In genomic region chr7:47581821-47582747, GRCh38 we compare ENCODE assay signal across 8 cellular contexts. TPM values are rescaled to one million over a fixed set of nuclear protein-coding genes. Genes with fewer than 3 reads are reported as not detected.
A peak's percentile ranks its signal among the peaks of the same experiment; 100 is the strongest.
DNase-seq lines count a peak whose midpoint lies in the region; ATAC-seq and TF ChIP-seq lines count a peak whose summit lies in the region.

Gene TNS3 (minus strand): TSS chr7:47582111. CDS start chr7:47439636, 142,475 bp downstream.

- H3K4me2 ChIP-seq in GM23338 (peak within 1 kb of the TSS; percentile 89), PC-3 (ENCODE audit: low read length) (peak within 1 kb of the TSS; percentile 94)

- peaks cover 29% of the 10 kb centered on the region for H3K27me3 Mint-ChIP-seq in GM23338 (ENCODE audit: insufficient read depth, low read depth, poor library complexity)

- peak within 1 kb of the TSS; percentile 99 for H3K9ac ChIP-seq in PC-3 (ENCODE audit: low read length)

- H3K4me3 Mint-ChIP-seq in GM23338 = peak within 1 kb of the TSS; percentile 88

- H3K4me1 ChIP-seq in GM23338 (ENCODE audit: insufficient read depth) (peaks cover 39% of the 10 kb centered on the region), PC-3 (ENCODE audit: insufficient read depth, low read length) (peaks cover 52% of the 10 kb centered on the region), esophagus squamous epithelium (peaks cover 28 to 81% (median 31%) of the 10 kb centered on the region in 3 donors), muscle layer of duodenum (ENCODE audit: control insufficient read depth in 1 of 2, insufficient read depth in 2 of 2, low read length in 2 of 2) (peaks cover 32 to 35% of the 10 kb centered on the region in 2 donors)
- H3K4me1 ChIP-seq in effector memory CD4-positive, alpha-beta T cell (ENCODE audit: control insufficient read depth, insufficient read depth, low read length, poor library complexity, severe bottlenecking) = no peaks in the 10 kb centered on the region

- H3K27ac ChIP-seq in GM23338 (ENCODE audit: low read depth) (no peak within 1 kb of the TSS), PC-3 (ENCODE audit: low read length) (peak within 1 kb of the TSS; percentile 95), esophagus squamous epithelium (peak within 1 kb of the TSS; percentile 72 to 83 (median 76)), muscle layer of duodenum (ENCODE audit: low read length) (peak within 1 kb of the TSS; percentile 74)
- H3K27ac ChIP-seq in effector memory CD4-positive, alpha-beta T cell (ENCODE audit: insufficient read depth, low read length, poor library complexity, severe bottlenecking) = no peak within 1 kb of the TSS

- H3K36me3 ChIP-seq in GM23338 (ENCODE audit: insufficient read depth) (no peaks in the 10 kb centered on the region), PC-3 (ENCODE audit: low read depth, low read length) (0 out of 2 replicates have a peak, but pooled peaks cover under 1% of the 10 kb centered on the region), esophagus squamous epithelium (no peaks in the 10 kb centered on the region), muscle layer of duodenum (ENCODE audit: control insufficient read depth in 1 of 2, insufficient read depth in 2 of 2, low read length in 2 of 2) (no peaks in the 10 kb centered on the region)
- H3K36me3 ChIP-seq in effector memory CD4-positive, alpha-beta T cell (ENCODE audit: control insufficient read depth, insufficient read depth, low read length) = no peaks in the 10 kb centered on the region

- BruUV-seq in PC-3 (replicated peaks; lab: Mats Ljungman, UMichigan) = no TSS peak

- H3K4me3 ChIP-seq in GM23338 (peak within 1 kb of the TSS; percentile 78), PC-3 (ENCODE audit: low read length) (peak within 1 kb of the TSS; percentile 89), esophagus squamous epithelium (peak within 1 kb of the TSS; percentile 46 to 78 (median 57)), muscle layer of duodenum (ENCODE audit: low read depth in 1 of 2, low read length in 2 of 2) (peak within 1 kb of the TSS; percentile 62 to 71)
- H3K4me3 ChIP-seq in effector memory CD4-positive, alpha-beta T cell (ENCODE audit: insufficient read depth, low read depth, low read length, poor library complexity, severe bottlenecking) = no peak within 1 kb of the TSS

- CTCF ChIA-PET in PC-3 (lab: Charles Lee) = interaction anchor here (0.7 kb wide), 3 partner anchors 18 to 205 kb away, joined by 3 to 5 read pairs (median 3); no protein-coding TSS in a partner anchor

- TF ChIP-seq CTCF in GM23338 (conservative IDR thresholded peaks at IDR 0.05; ENCODE audit: low read depth in 2 of 2) (peak in 1 of 2 experiments; percentile 15; a peak in 1 of 4 replicates), PC-3 (conservative IDR thresholded peaks at IDR 0.05; ENCODE audit: low read depth, low read length) (0 out of 2 replicates have a peak, but pooled peaks have one; percentile 17), esophagus squamous epithelium (IDR thresholded peaks at IDR 0.05) (peak in 3 of 6 experiments; percentile 5 to 23 (median 10))

- peak; percentile 72 for ATAC-seq in GM23338
- ATAC-seq in PC-3 = peak; percentile 38
- no peak for ATAC-seq in GM19455 (IDR thresholded peaks at IDR 0.05; ENCODE audit: unreplicated experiment)
- ATAC-seq in HG03432 (IDR thresholded peaks at IDR 0.05; ENCODE audit: unreplicated experiment) = no peak

- WGBS in esophagus squamous epithelium, 2 donors = 25% methylated on average over 18 to 20 of the region's 82 CpGs

- no peaks in the 10 kb centered on the region for H4K20me1 ChIP-seq in GM23338 (replicated peaks; ENCODE audit: insufficient read depth)
- H4K20me1 ChIP-seq in PC-3 (ENCODE audit: low read length) = no peaks in the 10 kb centered on the region

- no peaks in the 10 kb centered on the region for H3K9me3 ChIP-seq in PC-3 (ENCODE audit: low read length)
- H3K9me3 ChIP-seq in esophagus squamous epithelium = no peaks in the 10 kb centered on the region
- H3K9me3 ChIP-seq in muscle layer of duodenum (ENCODE audit: control insufficient read depth in 1 of 2, low read length in 2 of 2) = no peaks in the 10 kb centered on the region
- no peaks in the 10 kb centered on the region for H3K9me3 ChIP-seq in effector memory CD4-positive, alpha-beta T cell (ENCODE audit: control insufficient read depth, low read length)

- no peak for TF ChIP-seq POLR2A in esophagus squamous epithelium (IDR thresholded peaks at IDR 0.05)

- H3K36me3 Mint-ChIP-seq in GM23338 (ENCODE audit: low read depth) = peaks cover 9% of the 10 kb centered on the region

- H3K79me2 ChIP-seq in GM23338 (replicated peaks; ENCODE audit: insufficient read depth) (peaks cover 31% of the 10 kb centered on the region), PC-3 (ENCODE audit: low read length) (peaks cover 55% of the 10 kb centered on the region)

- POLR2A ChIA-PET in PC-3 (lab: Charles Lee; ENCODE audit: unreplicated experiment) = no interaction called here

- H3K27me3 ChIP-seq in GM23338 (ENCODE audit: insufficient read depth) = peaks cover 20% of the 10 kb centered on the region
- no peaks in the 10 kb centered on the region for H3K27me3 ChIP-seq in PC-3 (ENCODE audit: low read length)
- H3K27me3 ChIP-seq in esophagus squamous epithelium = peaks cover 0 to 85% (median 0%) of the 10 kb centered on the region in 4 donors
- H3K27me3 ChIP-seq in muscle layer of duodenum (ENCODE audit: low read depth, low read length) = peaks cover 4% of the 10 kb centered on the region
- no peaks in the 10 kb centered on the region for H3K27me3 ChIP-seq in effector memory CD4-positive, alpha-beta T cell (replicated peaks; ENCODE audit: control insufficient read depth, insufficient read depth, low read length, poor library complexity, severe bottlenecking)

- H3K4me1 Mint-ChIP-seq in GM23338 = peaks cover 43% of the 10 kb centered on the region

- H3F3A ChIP-seq in GM23338 (replicated peaks; ENCODE audit: low read depth) = peaks cover 4% of the 10 kb centered on the region; the same call in 1 of the 2 replicates
- peaks cover 8% of the 10 kb centered on the region for H3F3A ChIP-seq in PC-3 (ENCODE audit: low read length, unreplicated experiment)

- H3K27ac Mint-ChIP-seq in GM23338 = no peak within 1 kb of the TSS; the same call in 1 of the 2 replicates

- intact Hi-C loops in PC-3 (cut with micrococcal nuclease) (loop anchor here (5.0 kb wide), 2 partner anchors 85 to 315 kb away; no protein-coding TSS in a partner anchor), esophagus squamous epithelium (cut with DNase I) (no loop called here)

- H3K9me2 ChIP-seq in GM23338 (ENCODE audit: insufficient read depth) (no peaks in the 10 kb centered on the region), PC-3 (replicated peaks; ENCODE audit: low read length) (no peaks in the 10 kb centered on the region)

- DNase-seq in GM23338 (ENCODE audit: low spot score) (peak; percentile 78), PC-3 (peak; percentile 57), esophagus squamous epithelium (lab: John Stamatoyannopoulos, UW) (no peak), SHP77 (lab: John Stamatoyannopoulos, UW) (no peak)
- no peak for DNase-seq in effector memory CD4-positive, alpha-beta T cell

- peaks cover 10% of the 10 kb centered on the region for H3K9me3 Mint-ChIP-seq in GM23338

- H2AFZ ChIP-seq in GM23338 (peak within 1 kb of the TSS; percentile 92), PC-3 (ENCODE audit: low read length) (peak within 1 kb of the TSS; percentile 93)

TF ChIP-seq in GM23338, 12 proteins besides CTCF, POLR2A, EP300 and RAD21 (continues in another document):
- no peak for TF ChIP-seq EZH2phosphoT487 (IDR thresholded peaks at IDR 0.05; ENCODE audit: unreplicated experiment)
- TF ChIP-seq ETS1 (IDR thresholded peaks at IDR 0.05) = no peak
- TF ChIP-seq POLR2AphosphoS5 (IDR thresholded peaks at IDR 0.05; ENCODE audit: low read depth) = no peak; the same call in 1 of the 2 replicates
- TF ChIP-seq NANOG (IDR thresholded peaks at IDR 0.05; ENCODE audit: borderline replicate concordance) = no peak
- TF ChIP-seq JUNB (IDR thresholded peaks at IDR 0.05; ENCODE audit: unreplicated experiment) = no peak

RNA-seq across cellular contexts. Expression of gene TNS3, which starts in this region (rescaled TPM):
- 20.6 and 28.7 TPM in 2 replicates for total RNA-seq in GM23338 (2014; rRNA removed; shearing (Covaris generic))
- polyA plus RNA-seq in GM23338 (2016; fragmentation: Nextera tagmentation; extraction: Ambion mirVana) = 6.2 TPM in 2 replicates
- total RNA-seq in PC-3 (2014; rRNA removed) (71.4 and 72.3 TPM in 2 replicates), esophagus squamous epithelium (10 to 100 TPM in 2 of 4 donors, 1 to 10 TPM in 2; 6.6 to 16.0 (median 9.6) TPM)

Comparison
In these comparisons a context has a peak if more than half of its experiments do, and no peak if none do; other contexts are left out.
1. ATAC-seq: peak in GM23338 (single experiment) and PC-3 (single experiment); none in GM19455 (single experiment) and HG03432 (single experiment).
2. DNase-seq: peak in GM23338 (single experiment) and PC-3 (single experiment); none in esophagus squamous epithelium (single experiment), effector memory CD4-positive, alpha-beta T cell (0 of 3) and SHP77 (0 of 2).
3. H3K27ac ChIP-seq: peak in PC-3 (single experiment), esophagus squamous epithelium (4 of 4) and muscle layer of duodenum (single experiment); none in GM23338 (single experiment) and effector memory CD4-positive, alpha-beta T cell (single experiment).